ENCODE assay signal across 8 cellular contexts in the genomic region with DNA sequence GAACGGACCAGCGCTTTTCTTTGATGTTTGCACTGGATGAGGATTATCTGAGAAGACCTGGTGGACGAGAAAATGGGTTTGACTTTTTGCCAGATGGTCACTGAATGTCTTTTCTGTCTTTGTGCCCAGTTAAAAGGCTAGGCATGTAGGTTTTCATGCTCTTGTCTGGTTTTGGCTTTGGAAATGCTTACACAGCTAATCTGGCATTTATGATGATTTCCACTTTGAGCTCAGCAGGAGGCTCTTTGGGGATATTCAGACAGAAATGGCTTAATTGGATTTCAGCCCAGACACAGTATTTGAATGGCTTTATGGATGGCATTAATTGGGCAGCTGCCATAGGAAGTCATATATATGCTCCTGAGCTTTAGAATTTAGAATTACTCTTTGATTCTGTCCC. TPM values are rescaled to one million over a fixed set of nuclear protein-coding genes. Genes with fewer than 3 reads are reported as not detected.
DNase-seq lines count a peak whose midpoint lies in the region; ATAC-seq and TF ChIP-seq lines count a peak whose summit lies in the region.

No MANE protein-coding gene starts in this region.

- no peak for TF ChIP-seq CTCF in natural killer cell (IDR thresholded peaks at IDR 0.05)

- intact Hi-C loops in natural killer cell (cut with micrococcal nuclease) = no loop called here

- no peak overlapping the region for H3K4me3 Mint-ChIP-seq in activated CD8-positive, alpha-beta T cell treated with anti-CD3 and anti-CD28 coated beads, Interleukin-2, amount 10 ng/mL, durations not matched to agents 7 days and 5 days
- no peak overlapping the region for H3K4me3 Mint-ChIP-seq in natural killer cell

- DNase-seq in NCI-H2171 treated with DMSO at 0.1 percent for 48 hours (lab: John Stamatoyannopoulos, UW) (peak; percentile 66), NCI-H2171 (lab: John Stamatoyannopoulos, UW) (no peak), NCI-H1694 treated with DMSO at 0.1 percent for 48 hours (lab: John Stamatoyannopoulos, UW) (peak; percentile 93), natural killer cell (no peak)
- no peak for DNase-seq in activated CD8-positive, alpha-beta T cell treated with anti-CD3 and anti-CD28 coated beads, Interleukin-2, amount 10 ng/mL, durations not matched to agents 7 days and 5 days
- DNase-seq in effector CD4-positive, alpha-beta T cell = no peak
- no peak for DNase-seq in stimulated activated CD4-positive, alpha-beta T cell treated with anti-CD3 and anti-CD28 coated beads, Interleukin-4, amount 100 ng/mL, for 1 hour

- CTCF ChIA-PET in activated CD8-positive, alpha-beta T cell treated with anti-CD3 and anti-CD28 coated beads, Interleukin-2, amount 10 ng/mL, durations not matched to agents 7 days and 5 days (lab: Charles Lee) = interaction anchor here (1.1 to 3.8 kb wide), 5 partner anchors 16 to 228 kb away, joined by 3 to 25 read pairs (median 7); no protein-coding TSS in a partner anchor

- H3K9me3 Mint-ChIP-seq in activated CD8-positive, alpha-beta T cell treated with anti-CD3 and anti-CD28 coated beads, Interleukin-2, amount 10 ng/mL, durations not matched to agents 7 days and 5 days (ENCODE audit: insufficient read depth) = no peaks in the 10 kb centered on the region
- H3K9me3 Mint-ChIP-seq in natural killer cell = no peaks in the 10 kb centered on the region

- peaks cover 91% of the 10 kb centered on the region for H3K4me1 Mint-ChIP-seq in activated CD8-positive, alpha-beta T cell treated with anti-CD3 and anti-CD28 coated beads, Interleukin-2, amount 10 ng/mL, durations not matched to agents 7 days and 5 days (ENCODE audit: low read depth)
- H3K4me1 Mint-ChIP-seq in natural killer cell = peaks cover 76 to 87% of the 10 kb centered on the region in 2 donors

- peaks cover 67% of the 10 kb centered on the region for H3K36me3 Mint-ChIP-seq in activated CD8-positive, alpha-beta T cell treated with anti-CD3 and anti-CD28 coated beads, Interleukin-2, amount 10 ng/mL, durations not matched to agents 7 days and 5 days (ENCODE audit: low read depth)
- H3K36me3 Mint-ChIP-seq in natural killer cell = no peaks in the 10 kb centered on the region

- H3K27me3 Mint-ChIP-seq in activated CD8-positive, alpha-beta T cell treated with anti-CD3 and anti-CD28 coated beads, Interleukin-2, amount 10 ng/mL, durations not matched to agents 7 days and 5 days (ENCODE audit: low read depth) = no peaks in the 10 kb centered on the region
- H3K27me3 Mint-ChIP-seq in natural killer cell (ENCODE audit: low read depth in 2 of 2) = no peaks in the 10 kb centered on the region

- peak overlapping the region; percentile 71 for H3K27ac Mint-ChIP-seq in activated CD8-positive, alpha-beta T cell treated with anti-CD3 and anti-CD28 coated beads, Interleukin-2, amount 10 ng/mL, durations not matched to agents 7 days and 5 days
- H3K27ac Mint-ChIP-seq in natural killer cell = peak overlapping the region; percentile 91 to 93

- ATAC-seq in activated CD8-positive, alpha-beta T cell treated with anti-CD3 and anti-CD28 coated beads, Interleukin-2, amount 10 ng/mL, durations not matched to agents 7 days and 5 days = no peak
- ATAC-seq in natural killer cell (no peak), HG03196 (IDR thresholded peaks at IDR 0.05; ENCODE audit: unreplicated experiment) (no peak)

- POLR2A ChIA-PET in activated CD8-positive, alpha-beta T cell treated with anti-CD3 and anti-CD28 coated beads, Interleukin-2, amount 10 ng/mL, durations not matched to agents 7 days and 5 days (lab: Charles Lee) = interaction anchor here (0.8 to 2.3 kb wide), 3 partner anchors 18 to 58 kb away, joined by 3 to 13 read pairs (median 7); no protein-coding TSS in a partner anchor

RNA-seq across cellular contexts. Expression of a gene that starts 59.6 kb away (rescaled TPM):
- 10 to 100 TPM; 60.7 to 61.3 TPM for total RNA-seq in activated CD8-positive, alpha-beta T cell treated with anti-CD3 and anti-CD28 coated beads, Interleukin-2, amount 10 ng/mL, durations not matched to agents 7 days and 5 days
- total RNA-seq in natural killer cell = 10 to 100 TPM; 34.1 to 50.8 (median 43.0) TPM

Comparison
In these comparisons a context has a peak if more than half of its experiments do, and no peak if none do; other contexts are left out.
1. DNase-seq: peak in NCI-H2171 treated with DMSO at 0.1 percent for 48 hours (single experiment) and NCI-H1694 treated with DMSO at 0.1 percent for 48 hours (single experiment); none in NCI-H2171 (single experiment), activated CD8-positive, alpha-beta T cell treated with anti-CD3 and anti-CD28 coated beads, Interleukin-2, amount 10 ng/mL, durations not matched to agents 7 days and 5 days (single experiment), natural killer cell (single experiment), effector CD4-positive, alpha-beta T cell (single experiment) and stimulated activated CD4-positive, alpha-beta T cell treated with anti-CD3 and anti-CD28 coated beads, Interleukin-4, amount 100 ng/mL, for 1 hour (single experiment).